In the genomic region with DNA sequence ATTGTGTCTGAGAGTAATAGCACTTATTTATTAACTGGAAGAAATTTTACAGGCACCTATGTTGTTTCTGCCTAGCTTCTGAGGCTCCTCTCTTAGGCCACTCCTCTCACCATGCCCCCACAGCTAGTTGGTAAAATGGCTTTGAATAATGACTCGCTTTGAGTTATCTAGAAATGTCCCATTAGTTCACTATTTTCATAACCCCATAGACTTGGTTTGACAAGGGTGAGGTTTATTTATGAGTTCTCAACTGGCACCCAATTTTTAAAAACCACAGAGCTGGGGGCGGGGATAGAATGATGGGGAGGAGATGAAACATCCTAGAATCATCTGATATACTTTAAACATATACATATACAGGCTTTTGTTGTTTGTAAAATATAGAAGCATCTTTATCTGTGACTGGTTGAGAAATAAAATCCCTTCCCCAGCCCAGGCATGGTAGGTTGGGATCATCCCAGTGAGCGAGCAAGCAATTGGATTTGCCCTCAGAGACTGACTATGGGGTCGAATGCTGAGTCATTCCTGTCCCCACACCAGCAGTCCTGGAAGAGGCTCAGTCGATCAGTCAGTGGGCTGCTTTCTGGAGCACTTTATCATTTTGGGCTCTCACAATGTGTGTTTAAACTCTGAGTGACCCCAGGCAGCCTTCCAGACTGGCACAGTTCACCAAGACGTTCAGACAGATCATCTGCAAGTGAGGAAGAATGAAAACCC, we compare ENCODE assay signal across 10 cellular contexts.
A peak's percentile ranks its signal among the peaks of the same experiment; 100 is the strongest.
DNase-seq lines count a peak whose midpoint lies in the region; ATAC-seq lines count a peak whose summit lies in the region.
"Had no signal": no experiment of that assay in that cellular context is flagged by ENCODE, and none has a peak within 500 bp of the region (broad histone marks: within the 10 kb centered on the region; RNA-seq: fewer than 3 reads in every experiment).

No MANE protein-coding gene starts in this region.

- POLR2A ChIA-PET in activated CD4-positive, alpha-beta memory T cell treated with anti-CD3 and anti-CD28 coated beads for 36 hours (lab: Charles Lee), result no interaction called here

- ATAC-seq in GM21423 (IDR thresholded peaks at IDR 0.05; ENCODE audit: unreplicated experiment), result no peak
- ATAC-seq: upper lobe of right lung had no signal

- intact Hi-C loops in activated CD4-positive, alpha-beta memory T cell treated with anti-CD3 and anti-CD28 coated beads for 36 hours (cut with micrococcal nuclease), result loop anchor here (1.0 to 5.0 kb wide), 3 partner anchors 29 to 77 kb away; no protein-coding TSS in a partner anchor

- peak; percentile 19 for DNase-seq in activated naive CD4-positive, alpha-beta T cell treated with Interleukin-2 at 50 U/mL for 16 hours
- DNase-seq in activated naive CD4-positive, alpha-beta T cell treated with anti-CD3 and anti-CD28 coated beads, Interleukin-2, amount 10 ng/mL, durations not matched to agents 7 days and 5 days, result no peak
- DNase-seq in activated CD4-positive, alpha-beta memory T cell treated with anti-CD3 and anti-CD28 coated beads for 36 hours, result peak; percentile 63
- DNase-seq in kidney tubule cell (ENCODE audit: low spot score), result peak; percentile 51
- DNase-seq in iPS-NIHi7 (ENCODE audit: extremely low spot score), result no peak
- DNase-seq in NCI-H345 (lab: John Stamatoyannopoulos, UW), result no peak
- DNase-seq: NCI-H510A treated with DMSO at 0.1 percent for 48 hours, upper lobe of right lung had no signal

- no peaks in the 10 kb centered on the region for H3K36me3 Mint-ChIP-seq in activated naive CD4-positive, alpha-beta T cell treated with anti-CD3 and anti-CD28 coated beads, Interleukin-2, amount 10 ng/mL, durations not matched to agents 7 days and 5 days
- H3K36me3 Mint-ChIP-seq in activated CD4-positive, alpha-beta memory T cell treated with anti-CD3 and anti-CD28 coated beads for 36 hours, result no peaks in the 10 kb centered on the region
- no peaks in the 10 kb centered on the region for H3K36me3 Mint-ChIP-seq in stimulated activated naive CD8-positive, alpha-beta T cell treated with anti-CD3 and anti-CD28 coated beads, Interleukin-15, Interleukin-2, amounts not matched to agents 100 ng/mL and 50 ng/mL, for 24 hours (ENCODE audit: low read depth)

- CTCF ChIA-PET in activated naive CD4-positive, alpha-beta T cell treated with anti-CD3 and anti-CD28 coated beads, Interleukin-2, amount 10 ng/mL, durations not matched to agents 7 days and 5 days (lab: Charles Lee), result no interaction called here
- CTCF ChIA-PET in activated CD4-positive, alpha-beta memory T cell treated with anti-CD3 and anti-CD28 coated beads for 36 hours (lab: Charles Lee), result no interaction called here

- H3K27ac Mint-ChIP-seq in activated naive CD4-positive, alpha-beta T cell treated with anti-CD3 and anti-CD28 coated beads, Interleukin-2, amount 10 ng/mL, durations not matched to agents 7 days and 5 days, result no peak overlapping the region
- no peak overlapping the region for H3K27ac Mint-ChIP-seq in activated CD4-positive, alpha-beta memory T cell treated with anti-CD3 and anti-CD28 coated beads for 36 hours
- H3K27ac Mint-ChIP-seq in stimulated activated naive CD8-positive, alpha-beta T cell treated with anti-CD3 and anti-CD28 coated beads, Interleukin-15, Interleukin-2, amounts not matched to agents 100 ng/mL and 50 ng/mL, for 24 hours, result peak overlapping the region; percentile 14

- H3K4me1 Mint-ChIP-seq in activated naive CD4-positive, alpha-beta T cell treated with anti-CD3 and anti-CD28 coated beads, Interleukin-2, amount 10 ng/mL, durations not matched to agents 7 days and 5 days, result no peaks in the 10 kb centered on the region
- H3K4me1 Mint-ChIP-seq in activated CD4-positive, alpha-beta memory T cell treated with anti-CD3 and anti-CD28 coated beads for 36 hours (ENCODE audit: low read depth), result peaks cover 39% of the 10 kb centered on the region
- H3K4me1 Mint-ChIP-seq in stimulated activated naive CD8-positive, alpha-beta T cell treated with anti-CD3 and anti-CD28 coated beads, Interleukin-15, Interleukin-2, amounts not matched to agents 100 ng/mL and 50 ng/mL, for 24 hours (ENCODE audit: low read depth), result peaks cover 34% of the 10 kb centered on the region

- H3K4me3 Mint-ChIP-seq in activated naive CD4-positive, alpha-beta T cell treated with anti-CD3 and anti-CD28 coated beads, Interleukin-2, amount 10 ng/mL, durations not matched to agents 7 days and 5 days, result no peak overlapping the region
- no peak overlapping the region for H3K4me3 Mint-ChIP-seq in activated CD4-positive, alpha-beta memory T cell treated with anti-CD3 and anti-CD28 coated beads for 36 hours
- H3K4me3 Mint-ChIP-seq in stimulated activated naive CD8-positive, alpha-beta T cell treated with anti-CD3 and anti-CD28 coated beads, Interleukin-15, Interleukin-2, amounts not matched to agents 100 ng/mL and 50 ng/mL, for 24 hours, result no peak overlapping the region

- H3K9me3 Mint-ChIP-seq in activated naive CD4-positive, alpha-beta T cell treated with anti-CD3 and anti-CD28 coated beads, Interleukin-2, amount 10 ng/mL, durations not matched to agents 7 days and 5 days, result no peaks in the 10 kb centered on the region
- H3K9me3 Mint-ChIP-seq in activated CD4-positive, alpha-beta memory T cell treated with anti-CD3 and anti-CD28 coated beads for 36 hours, result no peaks in the 10 kb centered on the region
- H3K9me3 Mint-ChIP-seq in stimulated activated naive CD8-positive, alpha-beta T cell treated with anti-CD3 and anti-CD28 coated beads, Interleukin-15, Interleukin-2, amounts not matched to agents 100 ng/mL and 50 ng/mL, for 24 hours, result no peaks in the 10 kb centered on the region

- peaks cover 29% of the 10 kb centered on the region for H3K27me3 Mint-ChIP-seq in activated naive CD4-positive, alpha-beta T cell treated with anti-CD3 and anti-CD28 coated beads, Interleukin-2, amount 10 ng/mL, durations not matched to agents 7 days and 5 days
- H3K27me3 Mint-ChIP-seq in activated CD4-positive, alpha-beta memory T cell treated with anti-CD3 and anti-CD28 coated beads for 36 hours, result peaks cover 19% of the 10 kb centered on the region
- peaks cover 29% of the 10 kb centered on the region for H3K27me3 Mint-ChIP-seq in stimulated activated naive CD8-positive, alpha-beta T cell treated with anti-CD3 and anti-CD28 coated beads, Interleukin-15, Interleukin-2, amounts not matched to agents 100 ng/mL and 50 ng/mL, for 24 hours

Comparison
In these comparisons a context has a peak if more than half of its experiments do, and no peak if none do; other contexts are left out.
1. DNase-seq: peak in activated naive CD4-positive, alpha-beta T cell treated with Interleukin-2 at 50 U/mL for 16 hours (single experiment), activated CD4-positive, alpha-beta memory T cell treated with anti-CD3 and anti-CD28 coated beads for 36 hours (single experiment) and kidney tubule cell (single experiment); none in activated naive CD4-positive, alpha-beta T cell treated with anti-CD3 and anti-CD28 coated beads, Interleukin-2, amount 10 ng/mL, durations not matched to agents 7 days and 5 days (single experiment), iPS-NIHi7 (single experiment) and NCI-H345 (single experiment).